21 cellular contexts compared by ENCODE assay signal in the genomic region with DNA sequence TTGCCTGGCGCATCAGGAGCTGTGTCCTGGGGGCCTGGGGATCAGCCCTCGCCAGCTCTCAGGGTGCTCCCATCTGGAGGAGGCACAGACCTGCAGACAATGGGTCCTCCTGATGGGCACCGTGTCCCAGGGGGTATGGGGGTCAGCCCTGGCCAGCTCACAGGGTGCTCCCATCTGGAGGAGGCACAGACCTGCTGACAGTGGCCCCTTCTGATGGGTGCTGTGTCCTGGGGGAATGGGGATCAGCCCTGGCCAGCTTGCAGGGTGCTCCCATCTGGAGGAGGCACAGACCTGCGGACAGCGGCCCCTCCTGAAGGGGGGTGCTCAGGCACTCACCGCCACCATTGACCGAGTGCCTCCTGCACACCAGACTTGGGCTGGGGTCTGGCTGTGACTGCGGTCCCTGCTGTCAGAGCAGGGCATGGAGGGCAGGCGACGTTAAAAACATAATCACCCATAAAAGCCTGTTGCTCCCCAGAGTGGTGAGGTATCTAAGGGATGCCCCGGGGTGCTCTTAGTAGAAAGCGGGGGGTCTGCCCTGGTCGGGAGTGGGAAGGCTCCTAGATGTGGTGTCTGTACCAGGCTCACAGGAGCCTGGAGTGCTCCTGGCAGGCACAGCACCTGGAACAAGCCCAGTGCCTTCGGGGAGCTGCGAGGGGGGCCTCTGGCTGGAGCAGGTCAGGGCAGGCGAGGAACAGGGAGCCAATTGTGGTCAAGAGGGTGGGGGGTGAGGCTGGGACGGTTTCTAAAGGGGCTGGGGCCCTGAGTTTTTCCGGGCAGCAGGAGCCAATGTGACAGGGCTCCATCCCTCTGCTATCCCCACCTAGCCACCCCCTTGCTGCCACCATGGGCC.
DNase-seq lines count a peak whose midpoint lies in the region; ATAC-seq, FAIRE-seq and TF ChIP-seq lines count a peak whose summit lies in the region.
"Had no signal": no experiment of that assay in that cellular context is flagged by ENCODE, and none has a peak within 500 bp of the region (broad histone marks: within the 10 kb centered on the region; RNA-seq: fewer than 3 reads in every experiment).

No MANE protein-coding gene starts in this region.

- no peaks in the 10 kb centered on the region for H3K79me1 ChIP-seq in neuronal stem cell (ENCODE audit: low read depth, low read length)

- no peak overlapping the region for H4K91ac ChIP-seq in neuronal stem cell (ENCODE audit: low read depth, low read length, poor library complexity)

- no peak for TF ChIP-seq CTCF in chondrocyte (IDR thresholded peaks at IDR 0.05)

- peaks cover 8% of the 10 kb centered on the region for H3K27me3 Mint-ChIP-seq in chondrocyte (ENCODE audit: low read depth)

- H3K36me3 ChIP-seq in neuronal stem cell (replicated peaks in 1 of 2; ENCODE audit: control insufficient read depth in 2 of 2, insufficient read depth in 2 of 2, low read length in 2 of 2), result no peaks in the 10 kb centered on the region

- peak overlapping the region; percentile 60 for H2BK12ac ChIP-seq in neuronal stem cell (ENCODE audit: low read length)

- no peak overlapping the region for H3K4me3 ChIP-seq in neuronal stem cell (ENCODE audit: low read length in 2 of 2)

- H2BK120ac ChIP-seq in neuronal stem cell (ENCODE audit: low read depth, low read length), result no peak overlapping the region

- peak overlapping the region; percentile 73 for H2AK5ac ChIP-seq in neuronal stem cell (ENCODE audit: low read depth, low read length)

- H3K4me1 ChIP-seq in neuronal stem cell (ENCODE audit: control insufficient read depth in 2 of 2, insufficient read depth in 1 of 2, low read depth in 1 of 2, low read length in 2 of 2), result peaks cover 0 to 10% of the 10 kb centered on the region in 2 donors

- WGBS in neuronal stem cell (ENCODE audit: extremely low coverage in 2 of 2, insufficient read length in 2 of 2, insufficient replicate concordance in 1 of 2), 2 donors, result no CpG with 5 or more reads among the region's 18 CpGs

- no peaks in the 10 kb centered on the region for H3K4me1 Mint-ChIP-seq in chondrocyte (ENCODE audit: low read depth)
- H3K4me1 Mint-ChIP-seq in stimulated activated effector memory CD8-positive, alpha-beta T cell treated with anti-CD3 and anti-CD28 coated beads, Interleukin-12 subunit alpha, Interleukin-12 subunit beta, amount 100 ng/mL, for 72 hours, result no peaks in the 10 kb centered on the region
- H3K4me1 Mint-ChIP-seq: CD14-positive monocyte had no signal

- no peak overlapping the region for H2BK5ac ChIP-seq in neuronal stem cell (ENCODE audit: low read length)

- no peak overlapping the region for H3K27ac Mint-ChIP-seq in chondrocyte (ENCODE audit: unreplicated experiment)
- H3K27ac Mint-ChIP-seq in stimulated activated effector memory CD8-positive, alpha-beta T cell treated with anti-CD3 and anti-CD28 coated beads, Interleukin-12 subunit alpha, Interleukin-12 subunit beta, amount 100 ng/mL, for 72 hours, result no peak overlapping the region
- H3K27ac Mint-ChIP-seq: CD14-positive monocyte, HFFc6 had no signal

- peak overlapping the region; percentile 78 for H2BK15ac ChIP-seq in neuronal stem cell (ENCODE audit: low read length)

- no peak overlapping the region for H4K8ac ChIP-seq in neuronal stem cell (ENCODE audit: low read depth, low read length)

- no peak for FAIRE-seq in RCC 7860 (lab: Jason Lieb, UNC)
- FAIRE-seq: D721Med, H54 had no signal

- no peak overlapping the region for H3K4me3 Mint-ChIP-seq in chondrocyte (ENCODE audit: unreplicated experiment)
- H3K4me3 Mint-ChIP-seq in stimulated activated effector memory CD8-positive, alpha-beta T cell treated with anti-CD3 and anti-CD28 coated beads, Interleukin-12 subunit alpha, Interleukin-12 subunit beta, amount 100 ng/mL, for 72 hours, result no peak overlapping the region
- H3K4me3 Mint-ChIP-seq: CD14-positive monocyte, HFFc6 had no signal

- H3K36me3 Mint-ChIP-seq in chondrocyte (ENCODE audit: low read depth), result peaks cover 1% of the 10 kb centered on the region
- H3K36me3 Mint-ChIP-seq in stimulated activated effector memory CD8-positive, alpha-beta T cell treated with anti-CD3 and anti-CD28 coated beads, Interleukin-12 subunit alpha, Interleukin-12 subunit beta, amount 100 ng/mL, for 72 hours, result no peaks in the 10 kb centered on the region
- H3K36me3 Mint-ChIP-seq: CD14-positive monocyte had no signal

- H3K23ac ChIP-seq in neuronal stem cell (ENCODE audit: low read depth, low read length, poor library complexity), result peak overlapping the region; percentile 82

- DNase-seq in AG20443 (ENCODE audit: low spot score), result peak; percentile 14
- peak; percentile 39 for DNase-seq in D341Med (ENCODE audit: low spot score)
- peak; percentile 77 for DNase-seq in chondrocyte (ENCODE audit: low spot score)
- DNase-seq in neuronal stem cell (ENCODE audit: low spot score), result no peak
- no peak for DNase-seq in RCC 7860 (ENCODE audit: low spot score)
- DNase-seq in central memory CD4-positive, alpha-beta T cell, result no peak
- DNase-seq in stimulated activated effector memory CD8-positive, alpha-beta T cell treated with anti-CD3 and anti-CD28 coated beads, Interleukin-12 subunit alpha, Interleukin-12 subunit beta, amount 100 ng/mL, for 72 hours (ENCODE audit: low spot score in 2 of 2), result no peak
- DNase-seq: AML-193, DMS53, EL, HFFc6, Kasumi-1, NCI-H1694, NCI-H2081, NCI-H2171 treated with DMSO at 0.1 percent for 48 hours, NCI-H526, OCI-M1, Right ventricle myocardium superior had no signal

- H3K18ac ChIP-seq in neuronal stem cell (ENCODE audit: low read length), result peak overlapping the region; percentile 70

- no peak overlapping the region for H3K4ac ChIP-seq in neuronal stem cell (ENCODE audit: low read length)

- no peak overlapping the region for H3K9ac ChIP-seq in neuronal stem cell (ENCODE audit: low read depth, low read length, poor library complexity)

- no peak for ATAC-seq in stimulated activated effector memory CD8-positive, alpha-beta T cell treated with anti-CD3 and anti-CD28 coated beads, Interleukin-12 subunit alpha, Interleukin-12 subunit beta, amount 100 ng/mL, for 72 hours

- no peak overlapping the region for H2AFZ ChIP-seq in neuronal stem cell (ENCODE audit: low read length)

- no peak overlapping the region for H3K27ac ChIP-seq in neuronal stem cell (replicated peaks; ENCODE audit: low read length)

- H3K9me3 ChIP-seq in neuronal stem cell (replicated peaks in 1 of 2; ENCODE audit: control insufficient read depth in 2 of 2, insufficient read depth in 1 of 2, low read depth in 1 of 2, low read length in 2 of 2), result no peaks in the 10 kb centered on the region

- H3K14ac ChIP-seq in neuronal stem cell (ENCODE audit: low read length), result no peak overlapping the region

- H3K9me3 Mint-ChIP-seq in chondrocyte (ENCODE audit: low read depth), result peaks cover 2% of the 10 kb centered on the region
- no peaks in the 10 kb centered on the region for H3K9me3 Mint-ChIP-seq in stimulated activated effector memory CD8-positive, alpha-beta T cell treated with anti-CD3 and anti-CD28 coated beads, Interleukin-12 subunit alpha, Interleukin-12 subunit beta, amount 100 ng/mL, for 72 hours
- H3K9me3 Mint-ChIP-seq: CD14-positive monocyte, HFFc6 had no signal

- no peak overlapping the region for H3K4me2 ChIP-seq in neuronal stem cell (ENCODE audit: insufficient read depth, low read length, poor library complexity, severe bottlenecking)

- peaks cover 0 to 3% (median 0%) of the 10 kb centered on the region in 3 experiments for H3K27me3 ChIP-seq in neuronal stem cell (ENCODE audit: control insufficient read depth in 3 of 3, insufficient read depth in 3 of 3, low read depth in 1 of 3, low read length in 3 of 3)

Comparison
In these comparisons a context has a peak if more than half of its experiments do, and no peak if none do; other contexts are left out.
1. DNase-seq: peak in AG20443 (single experiment), D341Med (single experiment) and chondrocyte (single experiment); none in neuronal stem cell (single experiment), RCC 7860 (single experiment), central memory CD4-positive, alpha-beta T cell (single experiment) and stimulated activated effector memory CD8-positive, alpha-beta T cell treated with anti-CD3 and anti-CD28 coated beads, Interleukin-12 subunit alpha, Interleukin-12 subunit beta, amount 100 ng/mL, for 72 hours (0 of 2).